ENCODE assay signal across 15 cellular contexts in genomic region chr5:142201471-142201887, GRCh38.
DNase-seq lines count a peak whose midpoint lies in the region; ATAC-seq and TF ChIP-seq lines count a peak whose summit lies in the region.
"Had no signal": no experiment of that assay in that cellular context is flagged by ENCODE, and none has a peak within 500 bp of the region (broad histone marks: within the 10 kb centered on the region; RNA-seq: fewer than 3 reads in every experiment).

No MANE protein-coding gene starts in this region.

- TF ChIP-seq POLR2A in Peyer's patch (IDR thresholded peaks at IDR 0.05) = no peak

- TF ChIP-seq CTCF in astrocyte of the spinal cord (IDR thresholded peaks at IDR 0.05; ENCODE audit: low read depth, low read length) = no peak
- no peak for TF ChIP-seq CTCF in Peyer's patch (IDR thresholded peaks at IDR 0.05)

- H3K27ac ChIP-seq in Peyer's patch = no peak overlapping the region
- H3K27ac ChIP-seq: upper lobe of right lung had no signal

- H3K36me3 ChIP-seq in Peyer's patch = no peaks in the 10 kb centered on the region
- H3K36me3 ChIP-seq: upper lobe of right lung had no signal

- no peaks in the 10 kb centered on the region for H3K9me3 ChIP-seq in Peyer's patch
- H3K9me3 ChIP-seq: upper lobe of right lung had no signal

- H3K4me3 ChIP-seq in astrocyte of the spinal cord (ENCODE audit: low read depth, low read length) = no peak overlapping the region
- no peak overlapping the region for H3K4me3 ChIP-seq in Peyer's patch
- H3K4me3 ChIP-seq: upper lobe of right lung had no signal

- no peaks in the 10 kb centered on the region for H3K4me1 ChIP-seq in Peyer's patch
- H3K4me1 ChIP-seq: upper lobe of right lung had no signal

- ATAC-seq in HG03139 (IDR thresholded peaks at IDR 0.05; ENCODE audit: unreplicated experiment) (no peak), GM21423 (IDR thresholded peaks at IDR 0.05; ENCODE audit: unreplicated experiment) (no peak)
- ATAC-seq: upper lobe of right lung had no signal

- in situ Hi-C loops in ACHN (cut with HindIII; ENCODE audit: low pct_ligation_motif_present, low pct_unique_long_range_greater_than_20kb, low sequenced_read_pairs) = no loop called here
- in situ Hi-C loops in astrocyte of the spinal cord (cut with HindIII; ENCODE audit: low sequenced_read_pairs) = no loop called here

- DNase-seq in ACHN (peak; percentile 59), HS-5 (ENCODE audit: low read depth) (peak; percentile 98), astrocyte of the spinal cord (ENCODE audit: low read depth, low spot score) (peak; percentile 97), glomerular visceral epithelial cell (ENCODE audit: extremely low spot score) (peak; percentile 75), superior temporal gyrus (ENCODE audit: extremely low spot score) (no peak), Peyer's patch (no peak)
- DNase-seq: activated B cell treated with CpG ODN at 0.5 μM for 24 hours; activated T-cell treated with anti-CD3 and anti-CD28 coated beads, Interleukin-2, amount 50 U/mL, for 1 hour; AML-193; naive B cell; NCI-H1417 treated with DMSO at 0.1 percent for 48 hours; NCI-H82; upper lobe of right lung had no signal

- H3K27me3 ChIP-seq in Peyer's patch = no peaks in the 10 kb centered on the region
- H3K27me3 ChIP-seq: upper lobe of right lung had no signal

Comparison
In these comparisons a context has a peak if more than half of its experiments do, and no peak if none do; other contexts are left out.
1. DNase-seq: peak in ACHN (single experiment), HS-5 (single experiment), astrocyte of the spinal cord (single experiment) and glomerular visceral epithelial cell (single experiment); none in superior temporal gyrus (single experiment) and Peyer's patch (0 of 3).